Comparison of ENCODE assay signal across 1 cellular context in the genomic region with DNA sequence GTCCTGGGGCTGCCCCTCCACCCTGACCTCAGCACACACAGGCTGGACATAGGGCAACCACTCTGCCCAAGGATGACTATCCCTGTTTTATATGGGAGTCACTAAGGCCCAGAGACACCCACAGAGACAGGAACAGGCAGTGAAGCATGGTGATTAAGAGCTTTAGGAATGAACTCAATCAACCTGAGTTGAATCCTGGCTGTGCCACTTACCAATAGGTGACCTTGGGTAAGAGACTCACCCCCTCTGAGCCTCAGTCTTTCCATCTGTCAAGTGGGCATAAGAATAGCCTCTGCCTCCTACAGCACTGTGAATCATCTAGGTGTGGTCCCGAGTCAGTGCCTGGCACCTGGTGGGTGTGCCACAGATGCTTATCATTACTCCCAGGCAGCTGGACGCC.
TF ChIP-seq lines count a peak whose summit lies in the region.

No MANE protein-coding gene starts in this region.

TF ChIP-seq in GM12878, 131 proteins besides CTCF, POLR2A, EP300 and RAD21:
- no peak for TF ChIP-seq SMAD1 (IDR thresholded peaks at IDR 0.05; ENCODE audit: low read depth, partially characterized antibody)
- TF ChIP-seq, protein P1, sequence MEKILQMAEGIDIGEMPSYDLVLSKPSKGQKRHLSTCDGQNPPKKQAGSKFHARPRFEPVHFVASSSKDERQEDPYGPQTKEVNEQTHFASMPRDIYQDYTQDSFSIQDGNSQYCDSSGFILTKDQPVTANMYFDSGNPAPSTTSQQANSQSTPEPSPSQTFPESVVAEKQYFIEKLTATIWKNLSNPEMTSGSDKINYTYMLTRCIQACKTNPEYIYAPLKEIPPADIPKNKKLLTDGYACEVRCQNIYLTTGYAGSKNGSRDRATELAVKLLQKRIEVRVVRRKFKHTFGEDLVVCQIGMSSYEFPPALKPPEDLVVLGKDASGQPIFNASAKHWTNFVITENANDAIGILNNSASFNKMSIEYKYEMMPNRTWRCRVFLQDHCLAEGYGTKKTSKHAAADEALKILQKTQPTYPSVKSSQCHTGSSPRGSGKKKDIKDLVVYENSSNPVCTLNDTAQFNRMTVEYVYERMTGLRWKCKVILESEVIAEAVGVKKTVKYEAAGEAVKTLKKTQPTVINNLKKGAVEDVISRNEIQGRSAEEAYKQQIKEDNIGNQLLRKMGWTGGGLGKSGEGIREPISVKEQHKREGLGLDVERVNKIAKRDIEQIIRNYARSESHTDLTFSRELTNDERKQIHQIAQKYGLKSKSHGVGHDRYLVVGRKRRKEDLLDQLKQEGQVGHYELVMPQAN (conservative IDR thresholded peaks at IDR 0.05), result no peak
- TF ChIP-seq JUNB (IDR thresholded peaks at IDR 0.05), result no peak
- TF ChIP-seq ZZZ3 (IDR thresholded peaks at IDR 0.05; ENCODE audit: control insufficient read depth, insufficient read length, low read depth), result no peak
- no peak for TF ChIP-seq ASH2L (IDR thresholded peaks at IDR 0.05; ENCODE audit: borderline replicate concordance, low read depth)
- TF ChIP-seq SMARCA5 (IDR thresholded peaks at IDR 0.05), result no peak
- TF ChIP-seq GABPA (IDR thresholded peaks at IDR 0.05; ENCODE audit: low read depth), result no peak
- no peak for TF ChIP-seq ZSCAN29 (IDR thresholded peaks at IDR 0.05)
- TF ChIP-seq, protein P2, sequence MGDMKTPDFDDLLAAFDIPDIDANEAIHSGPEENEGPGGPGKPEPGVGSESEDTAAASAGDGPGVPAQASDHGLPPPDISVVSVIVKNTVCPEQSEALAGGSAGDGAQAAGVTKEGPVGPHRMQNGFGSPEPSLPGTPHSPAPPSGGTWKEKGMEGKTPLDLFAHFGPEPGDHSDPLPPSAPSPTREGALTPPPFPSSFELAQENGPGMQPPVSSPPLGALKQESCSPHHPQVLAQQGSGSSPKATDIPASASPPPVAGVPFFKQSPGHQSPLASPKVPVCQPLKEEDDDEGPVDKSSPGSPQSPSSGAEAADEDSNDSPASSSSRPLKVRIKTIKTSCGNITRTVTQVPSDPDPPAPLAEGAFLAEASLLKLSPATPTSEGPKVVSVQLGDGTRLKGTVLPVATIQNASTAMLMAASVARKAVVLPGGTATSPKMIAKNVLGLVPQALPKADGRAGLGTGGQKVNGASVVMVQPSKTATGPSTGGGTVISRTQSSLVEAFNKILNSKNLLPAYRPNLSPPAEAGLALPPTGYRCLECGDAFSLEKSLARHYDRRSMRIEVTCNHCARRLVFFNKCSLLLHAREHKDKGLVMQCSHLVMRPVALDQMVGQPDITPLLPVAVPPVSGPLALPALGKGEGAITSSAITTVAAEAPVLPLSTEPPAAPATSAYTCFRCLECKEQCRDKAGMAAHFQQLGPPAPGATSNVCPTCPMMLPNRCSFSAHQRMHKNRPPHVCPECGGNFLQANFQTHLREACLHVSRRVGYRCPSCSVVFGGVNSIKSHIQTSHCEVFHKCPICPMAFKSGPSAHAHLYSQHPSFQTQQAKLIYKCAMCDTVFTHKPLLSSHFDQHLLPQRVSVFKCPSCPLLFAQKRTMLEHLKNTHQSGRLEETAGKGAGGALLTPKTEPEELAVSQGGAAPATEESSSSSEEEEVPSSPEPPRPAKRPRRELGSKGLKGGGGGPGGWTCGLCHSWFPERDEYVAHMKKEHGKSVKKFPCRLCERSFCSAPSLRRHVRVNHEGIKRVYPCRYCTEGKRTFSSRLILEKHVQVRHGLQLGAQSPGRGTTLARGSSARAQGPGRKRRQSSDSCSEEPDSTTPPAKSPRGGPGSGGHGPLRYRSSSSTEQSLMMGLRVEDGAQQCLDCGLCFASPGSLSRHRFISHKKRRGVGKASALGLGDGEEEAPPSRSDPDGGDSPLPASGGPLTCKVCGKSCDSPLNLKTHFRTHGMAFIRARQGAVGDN (IDR thresholded peaks at IDR 0.05), result no peak
- no peak for TF ChIP-seq PAX5 (IDR thresholded peaks at IDR 0.05; ENCODE audit: borderline replicate concordance, low read depth, low read length)
- no peak for TF ChIP-seq YY1 (IDR thresholded peaks at IDR 0.05; ENCODE audit: low read depth, low read length)
- no peak for TF ChIP-seq RAD51 (IDR thresholded peaks at IDR 0.05)
- no peak for TF ChIP-seq HDAC6 (IDR thresholded peaks at IDR 0.05; ENCODE audit: unreplicated experiment)
- TF ChIP-seq, protein P3, sequence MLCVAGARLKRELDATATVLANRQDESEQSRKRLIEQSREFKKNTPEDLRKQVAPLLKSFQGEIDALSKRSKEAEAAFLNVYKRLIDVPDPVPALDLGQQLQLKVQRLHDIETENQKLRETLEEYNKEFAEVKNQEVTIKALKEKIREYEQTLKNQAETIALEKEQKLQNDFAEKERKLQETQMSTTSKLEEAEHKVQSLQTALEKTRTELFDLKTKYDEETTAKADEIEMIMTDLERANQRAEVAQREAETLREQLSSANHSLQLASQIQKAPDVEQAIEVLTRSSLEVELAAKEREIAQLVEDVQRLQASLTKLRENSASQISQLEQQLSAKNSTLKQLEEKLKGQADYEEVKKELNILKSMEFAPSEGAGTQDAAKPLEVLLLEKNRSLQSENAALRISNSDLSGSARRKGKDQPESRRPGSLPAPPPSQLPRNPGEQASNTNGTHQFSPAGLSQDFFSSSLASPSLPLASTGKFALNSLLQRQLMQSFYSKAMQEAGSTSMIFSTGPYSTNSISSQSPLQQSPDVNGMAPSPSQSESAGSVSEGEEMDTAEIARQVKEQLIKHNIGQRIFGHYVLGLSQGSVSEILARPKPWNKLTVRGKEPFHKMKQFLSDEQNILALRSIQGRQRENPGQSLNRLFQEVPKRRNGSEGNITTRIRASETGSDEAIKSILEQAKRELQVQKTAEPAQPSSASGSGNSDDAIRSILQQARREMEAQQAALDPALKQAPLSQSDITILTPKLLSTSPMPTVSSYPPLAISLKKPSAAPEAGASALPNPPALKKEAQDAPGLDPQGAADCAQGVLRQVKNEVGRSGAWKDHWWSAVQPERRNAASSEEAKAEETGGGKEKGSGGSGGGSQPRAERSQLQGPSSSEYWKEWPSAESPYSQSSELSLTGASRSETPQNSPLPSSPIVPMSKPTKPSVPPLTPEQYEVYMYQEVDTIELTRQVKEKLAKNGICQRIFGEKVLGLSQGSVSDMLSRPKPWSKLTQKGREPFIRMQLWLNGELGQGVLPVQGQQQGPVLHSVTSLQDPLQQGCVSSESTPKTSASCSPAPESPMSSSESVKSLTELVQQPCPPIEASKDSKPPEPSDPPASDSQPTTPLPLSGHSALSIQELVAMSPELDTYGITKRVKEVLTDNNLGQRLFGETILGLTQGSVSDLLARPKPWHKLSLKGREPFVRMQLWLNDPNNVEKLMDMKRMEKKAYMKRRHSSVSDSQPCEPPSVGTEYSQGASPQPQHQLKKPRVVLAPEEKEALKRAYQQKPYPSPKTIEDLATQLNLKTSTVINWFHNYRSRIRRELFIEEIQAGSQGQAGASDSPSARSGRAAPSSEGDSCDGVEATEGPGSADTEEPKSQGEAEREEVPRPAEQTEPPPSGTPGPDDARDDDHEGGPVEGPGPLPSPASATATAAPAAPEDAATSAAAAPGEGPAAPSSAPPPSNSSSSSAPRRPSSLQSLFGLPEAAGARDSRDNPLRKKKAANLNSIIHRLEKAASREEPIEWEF (IDR thresholded peaks at IDR 0.05; ENCODE audit: insufficient replicate concordance, low read depth, low read length), result no peak
- no peak for TF ChIP-seq MEF2A (IDR thresholded peaks at IDR 0.05; ENCODE audit: insufficient read depth, low read depth, low read length)
- no peak for TF ChIP-seq YBX1 (IDR thresholded peaks at IDR 0.05)
- no peak for TF ChIP-seq PAX8 (IDR thresholded peaks at IDR 0.05)
